In genomic region chr1:33351281-33351660, GRCh38 we compare ENCODE assay signal across 19 cellular contexts. TPM values are rescaled to one million over a fixed set of nuclear protein-coding genes. Genes with fewer than 3 reads are reported as not detected.
DNase-seq lines count a peak whose midpoint lies in the region; ATAC-seq, FAIRE-seq and TF ChIP-seq lines count a peak whose summit lies in the region.
"Had no signal": no experiment of that assay in that cellular context is flagged by ENCODE, and none has a peak within 500 bp of the region (broad histone marks: within the 10 kb centered on the region; RNA-seq: fewer than 3 reads in every experiment).

No MANE protein-coding gene starts in this region.

- no peak for TF ChIP-seq RAD21 in A549 (conservative IDR thresholded peaks at IDR 0.05 in 1 of 2, IDR thresholded peaks at IDR 0.05 in 1 of 2)

- H3K27me3 ChIP-seq in CD4-positive, alpha-beta memory T cell (ENCODE audit: insufficient read depth, low read length): no peaks in the 10 kb centered on the region
- H3K27me3 ChIP-seq in WERI-Rb-1 (ENCODE audit: insufficient read depth, low read depth, severe bottlenecking) (no peaks in the 10 kb centered on the region), mesenchymal stem cell (ENCODE audit: control insufficient read depth in 1 of 2, insufficient read depth in 1 of 2, low read length in 2 of 2) (no peaks in the 10 kb centered on the region)
- H3K27me3 ChIP-seq: testis had no signal

- no peak overlapping the region for H4K91ac ChIP-seq in mesenchymal stem cell (ENCODE audit: low read length)

- H2BK12ac ChIP-seq in mesenchymal stem cell (ENCODE audit: low read length in 2 of 2): no peak overlapping the region

- no peak overlapping the region for H4K8ac ChIP-seq in mesenchymal stem cell (ENCODE audit: low read length)

- WGBS in A549 (ENCODE audit: missing lambda C conversion rate): 91% methylated on average over 6 of the region's 6 CpGs
- 96% methylated on average over 6 of the region's 6 CpGs for WGBS in mesenchymal stem cell

- H3K36me3 Mint-ChIP-seq in CD4-positive, alpha-beta memory T cell: peaks cover 0 to 8% of the 10 kb centered on the region in 2 donors
- no peaks in the 10 kb centered on the region for H3K36me3 Mint-ChIP-seq in memory B cell

- H3K4me3 Mint-ChIP-seq in CD4-positive, alpha-beta memory T cell: peak overlapping the region in 6 of 8 donors; percentile 6 to 63 (median 56)
- H3K4me3 Mint-ChIP-seq in memory B cell: peak overlapping the region; percentile 1

- H3K4me3 ChIP-seq in A549: no peak overlapping the region
- no peak overlapping the region for H3K4me3 ChIP-seq in CD4-positive, alpha-beta memory T cell (ENCODE audit: low read length in 2 of 2)
- peak overlapping the region; percentile 71 for H3K4me3 ChIP-seq in WERI-Rb-1 (ENCODE audit: low read depth, low read length)
- no peak overlapping the region for H3K4me3 ChIP-seq in mesenchymal stem cell (ENCODE audit: insufficient read depth in 1 of 2, low read depth in 1 of 2, low read length in 2 of 2)
- H3K4me3 ChIP-seq: testis had no signal

- peaks cover 4% of the 10 kb centered on the region for H3K79me1 ChIP-seq in mesenchymal stem cell (replicated peaks; ENCODE audit: low read length, poor library complexity, severe bottlenecking)

- FAIRE-seq in A549 (lab: Jason Lieb, UNC): no peak
- FAIRE-seq: GM12891 had no signal

- H3K27me3 Mint-ChIP-seq in CD4-positive, alpha-beta memory T cell: no peaks in the 10 kb centered on the region
- no peaks in the 10 kb centered on the region for H3K27me3 Mint-ChIP-seq in memory B cell

- POLR2A ChIA-PET in A549 (lab: Yijun Ruan, JAX): interaction anchor here (1.5 kb wide), 1 partner anchor 9 kb away, joined by 3 read pairs; no protein-coding TSS in a partner anchor
- POLR2A ChIA-PET in CD4-positive, alpha-beta memory T cell (lab: Charles Lee; ENCODE audit: partially characterized antibody): interaction anchor here (1.6 kb wide), 1 partner anchor 700 kb away, joined by 4 read pairs; the partner anchor contains the start of gene RBBP4

- no peak for TF ChIP-seq CTCF in A549 (IDR thresholded peaks at IDR 0.05)
- TF ChIP-seq CTCF in WERI-Rb-1 (IDR thresholded peaks at IDR 0.05; ENCODE audit: low read depth, low read length): no peak
- no peak for TF ChIP-seq CTCF in omental fat pad (IDR thresholded peaks at IDR 0.05)

- H3K9me3 ChIP-seq in A549 (no peaks in the 10 kb centered on the region), WERI-Rb-1 (ENCODE audit: severe bottlenecking) (peaks cover 2% of the 10 kb centered on the region), mesenchymal stem cell (ENCODE audit: control insufficient read depth, low read length) (no peaks in the 10 kb centered on the region)
- no peaks in the 10 kb centered on the region for H3K9me3 ChIP-seq in CD4-positive, alpha-beta memory T cell (ENCODE audit: control insufficient read depth in 1 of 2, low read length in 2 of 2)
- H3K9me3 ChIP-seq: testis had no signal

- peaks cover 0 to 2% (median 0%) of the 10 kb centered on the region in 8 donors for H3K9me3 Mint-ChIP-seq in CD4-positive, alpha-beta memory T cell
- no peaks in the 10 kb centered on the region for H3K9me3 Mint-ChIP-seq in memory B cell

- H2BK120ac ChIP-seq in mesenchymal stem cell (ENCODE audit: low read depth, low read length): no peak overlapping the region

- H3K27ac ChIP-seq in A549 (no peak overlapping the region), WERI-Rb-1 (peak overlapping the region; percentile 99; the same call in 1 of the 2 replicates), mesenchymal stem cell (ENCODE audit: low read length, poor library complexity, severe bottlenecking) (no peak overlapping the region)
- no peak overlapping the region for H3K27ac ChIP-seq in CD4-positive, alpha-beta memory T cell (ENCODE audit: low read depth, low read length)
- H3K27ac ChIP-seq: testis had no signal

- H3K4me1 Mint-ChIP-seq in CD4-positive, alpha-beta memory T cell: peaks cover 24 to 44% (median 35%) of the 10 kb centered on the region in 4 donors
- H3K4me1 Mint-ChIP-seq in memory B cell: peaks cover 28% of the 10 kb centered on the region

- no peak for DNase-seq in A549 (ENCODE audit: low read depth in 1 of 2, low spot score in 1 of 2)
- DNase-seq in CD4-positive, alpha-beta memory T cell: no peak
- DNase-seq in WERI-Rb-1: no peak
- DNase-seq in memory B cell (ENCODE audit: low spot score in 2 of 2): no peak
- DNase-seq in mesenchymal stem cell: no peak
- DNase-seq in NCI-H1694 treated with DMSO at 0.1 percent for 48 hours (lab: John Stamatoyannopoulos, UW): no peak
- no peak for DNase-seq in NCI-H187 (lab: John Stamatoyannopoulos, UW)
- no peak for DNase-seq in omental fat pad (ENCODE audit: low spot score)
- DNase-seq: C1 segment of cervical spinal cord; islet precursor cell; NCI-H2029 treated with DMSO at 0.1 percent for 48 hours; NCI-H526 treated with DMSO at 0.1 percent for 48 hours; stimulated activated CD4-positive, alpha-beta T cell treated with anti-CD3 and anti-CD28 coated beads, Interleukin-15, amount 100 ng/mL, for 24 hours; testis had no signal

- no peak overlapping the region for H2AK5ac ChIP-seq in mesenchymal stem cell (ENCODE audit: low read length, severe bottlenecking)

- no peak overlapping the region for H2BK15ac ChIP-seq in mesenchymal stem cell (ENCODE audit: low read depth, poor library complexity, severe bottlenecking)

- H2AFZ ChIP-seq in mesenchymal stem cell (ENCODE audit: low read depth, low read length): no peak overlapping the region

- no peak overlapping the region for H3K9ac ChIP-seq in mesenchymal stem cell (ENCODE audit: low read length)

- peak overlapping the region; percentile 94; the same call in 2 of the 3 replicates for H3K4me2 ChIP-seq in A549
- no peak overlapping the region for H3K4me2 ChIP-seq in mesenchymal stem cell (ENCODE audit: low read length, poor library complexity, severe bottlenecking)

- intact Hi-C loops in CD4-positive, alpha-beta memory T cell (cut with micrococcal nuclease): loop anchor here (2.0 to 5.0 kb wide), 3 partner anchors 16 to 170 kb away; partner anchors contain the start of gene PHC2

- CTCF ChIA-PET in A549 (lab: Yijun Ruan, JAX): interaction anchor here (1.1 to 2.7 kb wide), 4 partner anchors 16 to 132 kb away, joined by 3 to 9 read pairs (median 5); no protein-coding TSS in a partner anchor
- CTCF ChIA-PET in CD4-positive, alpha-beta memory T cell (lab: Charles Lee; ENCODE audit: partially characterized antibody): interaction anchor here (0.7 to 2.4 kb wide), 2 partner anchors 8 to 55 kb away, joined by 3 to 16 read pairs; no protein-coding TSS in a partner anchor

- H3K23ac ChIP-seq in mesenchymal stem cell (ENCODE audit: low read length in 2 of 2): no peak overlapping the region

- no peak overlapping the region for H3K14ac ChIP-seq in mesenchymal stem cell (ENCODE audit: low read length in 2 of 2)

- no peak for TF ChIP-seq EP300 in A549 (IDR thresholded peaks at IDR 0.05)

- H3K4ac ChIP-seq in mesenchymal stem cell (ENCODE audit: low read depth in 1 of 2, low read length in 2 of 2): no peak overlapping the region

- no peaks in the 10 kb centered on the region for H3K36me3 ChIP-seq in CD4-positive, alpha-beta memory T cell (ENCODE audit: insufficient read depth, low read length)
- peaks cover 48% of the 10 kb centered on the region for H3K36me3 ChIP-seq in WERI-Rb-1
- H3K36me3 ChIP-seq in mesenchymal stem cell (ENCODE audit: control insufficient read depth in 1 of 2, insufficient read depth in 2 of 2, low read depth in 1 of 2, low read length in 2 of 2): peaks cover 22 to 65% of the 10 kb centered on the region in 2 experiments

- H2BK5ac ChIP-seq in mesenchymal stem cell (ENCODE audit: low read depth, low read length, poor library complexity, severe bottlenecking): no peak overlapping the region

- peak overlapping the region in 2 of 7 donors; percentile 68 to 88 for H3K27ac Mint-ChIP-seq in CD4-positive, alpha-beta memory T cell
- H3K27ac Mint-ChIP-seq in memory B cell: no peak overlapping the region

- H3K4me1 ChIP-seq in A549 (peaks cover 10% of the 10 kb centered on the region), mesenchymal stem cell (ENCODE audit: control insufficient read depth, insufficient read depth, low read depth, low read length) (peaks cover 12% of the 10 kb centered on the region)
- peaks cover 36% of the 10 kb centered on the region for H3K4me1 ChIP-seq in CD4-positive, alpha-beta memory T cell (ENCODE audit: insufficient read depth, low read length)

- no peak for ATAC-seq in A549
- ATAC-seq in memory B cell (ENCODE audit: low read depth): no peak
- no peak for ATAC-seq in omental fat pad (ENCODE audit: low FRiP score)

- TF ChIP-seq POLR2A in A549 (IDR thresholded peaks at IDR 0.05; ENCODE audit: low read length): no peak

- no peak overlapping the region for H3K18ac ChIP-seq in mesenchymal stem cell (ENCODE audit: low read depth in 1 of 2, low read length in 2 of 2)

TF ChIP-seq in A549, 52 proteins besides CTCF, POLR2A, EP300 and RAD21 (continues in another document):
- no peak for TF ChIP-seq JUN (IDR thresholded peaks at IDR 0.05)

RNA-seq across cellular contexts. Expression of gene A3GALT2, which starts 30.4 kb away (rescaled TPM):
- polyA plus RNA-seq in A549 (2011; rRNA removed): not detected in 2 replicates
- not detected in 2 replicates for polyA plus RNA-seq in A549 (2012; cell fraction: cytosol; rRNA removed)
- polyA plus RNA-seq in A549 (2012; cell fraction: nucleus; rRNA removed): 0.24 TPM in 1 of 2 replicates, not detected in the other
- polyA plus RNA-seq in A549 (2017; fragmentation: RNase III; extraction: RNeasy Plus Mini Kit Qiagen cat#74134 plus additional on column Dnase treatment): not detected in 3 replicates
- not detected in 2 replicates for polyA minus RNA-seq in A549 (2011; rRNA and poly(A)+ RNA removed)
- not detected for total RNA-seq in CD4-positive, alpha-beta memory T cell
- not detected for polyA plus RNA-seq in CD4-positive, alpha-beta memory T cell
- polyA plus RNA-seq in mesenchymal stem cell (2013, experiment 1 of 2): 0.04 TPM
- polyA plus RNA-seq in mesenchymal stem cell (2013, experiment 2 of 2): not detected
- total RNA-seq in omental fat pad: not detected
- total RNA-seq: cerebellum; pulmonary artery endothelial cell; RPMI7951; T-helper 2 cell treated with Interferon-gamma antibody and Interleukin-4, amounts not matched to agents 100 ng/mL and 5 ng/mL, for 36 hours had no signal
